8 cellular contexts compared by ENCODE assay signal in the genomic region with DNA sequence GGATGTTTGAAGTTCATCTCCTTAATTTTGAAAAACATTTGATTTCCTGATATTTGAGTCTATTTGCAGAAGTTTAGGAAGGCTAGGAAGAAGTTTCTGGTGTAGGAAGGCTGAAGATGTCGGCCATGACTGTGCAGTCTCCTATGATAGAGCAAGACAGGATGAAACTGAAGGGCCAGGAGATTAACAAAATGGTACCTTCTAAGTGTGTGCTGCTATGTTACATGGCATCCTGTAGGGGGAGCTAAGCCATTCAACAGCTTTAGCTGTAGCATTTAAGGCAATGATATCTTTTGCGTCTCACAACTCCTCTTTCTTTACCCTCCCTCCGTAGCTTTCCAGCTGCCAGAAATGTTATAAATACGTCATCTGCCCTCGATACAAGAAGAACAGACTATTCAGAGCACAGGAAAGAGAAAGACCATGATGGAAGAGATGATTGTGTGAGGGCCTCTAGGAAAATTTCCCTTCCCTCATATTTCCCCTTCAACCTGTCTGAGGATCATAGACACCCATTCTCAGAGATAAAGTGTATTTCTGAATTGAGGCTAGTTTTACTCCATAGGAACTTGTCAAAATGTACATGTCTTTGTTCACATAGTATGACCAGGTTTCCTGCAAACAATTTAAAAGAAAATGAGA.
DNase-seq lines count a peak whose midpoint lies in the region; ATAC-seq, FAIRE-seq and TF ChIP-seq lines count a peak whose summit lies in the region.

No MANE protein-coding gene starts in this region.

- TF ChIP-seq POLR2A in endothelial cell of umbilical vein (IDR thresholded peaks at IDR 0.05; ENCODE audit: low read depth, low read length): no peak
- TF ChIP-seq POLR2A in GM18505 (IDR thresholded peaks at IDR 0.05; ENCODE audit: borderline replicate concordance, extremely low read depth, insufficient read depth, insufficient read length): no peak
- no peak for TF ChIP-seq POLR2A in ovary (IDR thresholded peaks at IDR 0.05)

- H3K4me3 Mint-ChIP-seq in neural progenitor cell: no peak overlapping the region

- CTCF ChIA-PET in HEK293 (lab: Yijun Ruan, JAX): interaction anchor here (0.5 to 3.2 kb wide), 14 partner anchors 9 to 711 kb away, joined by 3 to 24 read pairs (median 4); no protein-coding TSS in a partner anchor
- CTCF ChIA-PET in endothelial cell of umbilical vein (lab: Charles Lee): interaction anchor here (0.6 to 3.9 kb wide), 29 partner anchors 8 to 909 kb away, joined by 3 to 190 read pairs (median 4); a partner anchor contains a TSS

- H3K36me3 Mint-ChIP-seq in neural progenitor cell: no peaks in the 10 kb centered on the region

- H3K36me3 ChIP-seq in HEK293 (ENCODE audit: control insufficient read depth in 2 of 2, insufficient read depth in 1 of 2, low read length in 2 of 2) (no peaks in the 10 kb centered on the region), endothelial cell of umbilical vein (ENCODE audit: control insufficient read depth in 2 of 2, extremely low read depth in 1 of 2, insufficient read depth in 2 of 2, low read length in 2 of 2) (no peaks in the 10 kb centered on the region), neural progenitor cell (no peaks in the 10 kb centered on the region), ovary (no peaks in the 10 kb centered on the region)

- no peak for TF ChIP-seq EP300 in ovary (IDR thresholded peaks at IDR 0.05)

- no peaks in the 10 kb centered on the region for H3K4me1 Mint-ChIP-seq in neural progenitor cell

- no TSS peak for BruUV-seq in endothelial cell of umbilical vein (replicated peaks; lab: Mats Ljungman, UMichigan)

- H3K27me3 ChIP-seq in endothelial cell of umbilical vein (ENCODE audit: control insufficient read depth in 2 of 2, insufficient read depth in 2 of 2, low read length in 2 of 2) (no peaks in the 10 kb centered on the region), neural progenitor cell (no peaks in the 10 kb centered on the region), ovary (no peaks in the 10 kb centered on the region)

- H3K9me3 Mint-ChIP-seq in neural progenitor cell: no peaks in the 10 kb centered on the region

- ATAC-seq in GM18505 (IDR thresholded peaks at IDR 0.05; ENCODE audit: unreplicated experiment): no peak
- ATAC-seq in GM19324 (IDR thresholded peaks at IDR 0.05; ENCODE audit: low FRiP score, unreplicated experiment): no peak

- WGBS in ovary, 3 donors: 85 to 88% (median 86%) methylated on average over 5 of the region's 5 CpGs

- H3K27ac Mint-ChIP-seq in neural progenitor cell: no peak overlapping the region

- H3K9me3 ChIP-seq in HEK293 (ENCODE audit: control insufficient read depth, insufficient read depth, low read depth, low read length): no peaks in the 10 kb centered on the region
- no peaks in the 10 kb centered on the region for H3K9me3 ChIP-seq in endothelial cell of umbilical vein (replicated peaks; ENCODE audit: control insufficient read depth, insufficient read depth, low read length)
- no peaks in the 10 kb centered on the region for H3K9me3 ChIP-seq in neural progenitor cell (ENCODE audit: low read depth)
- H3K9me3 ChIP-seq in ovary: no peaks in the 10 kb centered on the region

- DNase-seq in D341Med (ENCODE audit: low spot score) (peak; percentile 65), NOMO-1 treated with DMSO at 0.1 percent for 48 hours (lab: John Stamatoyannopoulos, UW; ENCODE audit: unreplicated experiment) (peak; percentile 31), endothelial cell of umbilical vein (ENCODE audit: low read depth, low spot score) (peak; percentile 28), neural progenitor cell (ENCODE audit: low spot score) (peak; percentile 76), ovary (no peak)

- no peaks in the 10 kb centered on the region for H3K9me1 ChIP-seq in endothelial cell of umbilical vein (replicated peaks; ENCODE audit: control insufficient read depth, extremely low read depth, insufficient read depth, low read length)

- H4K20me1 ChIP-seq in endothelial cell of umbilical vein (replicated peaks; ENCODE audit: control insufficient read depth, extremely low read depth, insufficient read depth, low read length) (no peaks in the 10 kb centered on the region), neural progenitor cell (ENCODE audit: low read depth) (no peaks in the 10 kb centered on the region)

- dilution Hi-C loops in endothelial cell of umbilical vein (cut with MboI; ENCODE audit: extremely low pct_ligation_motif_present, low sequenced_read_pairs): no loop called here

- H3K27me3 Mint-ChIP-seq in neural progenitor cell (ENCODE audit: insufficient read depth, low read depth): peaks cover 3% of the 10 kb centered on the region

- H2AFZ ChIP-seq in endothelial cell of umbilical vein (ENCODE audit: low read depth, low read length) (no peak overlapping the region), neural progenitor cell (replicated peaks) (peak overlapping the region; percentile 53)

- TF ChIP-seq CTCF in HEK293 (tag by site-specific recombination; IDR thresholded peaks at IDR 0.05) (peak; percentile 52), endothelial cell of umbilical vein (IDR thresholded peaks at IDR 0.05; ENCODE audit: extremely low read depth in 1 of 2, insufficient read depth in 1 of 2, low read depth in 1 of 2, low read length in 2 of 2) (peak; percentile 67 to 74), neural progenitor cell (IDR thresholded peaks at IDR 0.05) (peak; percentile 82), ovary (IDR thresholded peaks at IDR 0.05) (no peak)

- intact Hi-C loops in endothelial cell of umbilical vein (cut with micrococcal nuclease): loop anchor here (1.0 to 10.0 kb wide), 3 partner anchors 347 to 711 kb away; a partner anchor contains a TSS
- intact Hi-C loops in ovary (cut with DNase I): loop anchor here in 1 of 4 donors (10.0 kb wide), 1 partner anchor 147 kb away; no protein-coding TSS in a partner anchor

- H3K79me2 ChIP-seq in endothelial cell of umbilical vein (ENCODE audit: control insufficient read depth, insufficient read depth, low read length) (no peaks in the 10 kb centered on the region), neural progenitor cell (ENCODE audit: low read depth) (no peaks in the 10 kb centered on the region)

- POLR2A ChIA-PET in HEK293 (lab: Yijun Ruan, JAX): no interaction called here
- POLR2A ChIA-PET in endothelial cell of umbilical vein (lab: Charles Lee): interaction anchor here (0.6 kb wide), 1 partner anchor 711 kb away, joined by 10 read pairs; no protein-coding TSS in a partner anchor

- H3K9ac ChIP-seq in endothelial cell of umbilical vein (replicated peaks; ENCODE audit: extremely low read depth, insufficient read depth, low read length) (no peak overlapping the region), neural progenitor cell (no peak overlapping the region)

- H3K4me3 ChIP-seq in HEK293 (ENCODE audit: low read depth, low read length): no peak overlapping the region
- H3K4me3 ChIP-seq in endothelial cell of umbilical vein (replicated peaks in 1 of 3; ENCODE audit: insufficient read depth in 1 of 3, low read depth in 1 of 3, low read length in 3 of 3): no peak overlapping the region
- H3K4me3 ChIP-seq in neural progenitor cell: no peak overlapping the region
- H3K4me3 ChIP-seq in ovary: no peak overlapping the region

- H3K4me1 ChIP-seq in HEK293 (ENCODE audit: control insufficient read depth, insufficient read depth, low read length) (no peaks in the 10 kb centered on the region), endothelial cell of umbilical vein (ENCODE audit: control insufficient read depth, extremely low read depth, insufficient read depth, low read length) (no peaks in the 10 kb centered on the region), neural progenitor cell (no peaks in the 10 kb centered on the region), ovary (ENCODE audit: insufficient read depth) (no peaks in the 10 kb centered on the region)

- FAIRE-seq in endothelial cell of umbilical vein (lab: Jason Lieb, UNC): peak; percentile 60

- no peak overlapping the region for H3K27ac ChIP-seq in HEK293 (ENCODE audit: extremely low read depth, low read depth, low read length)
- H3K27ac ChIP-seq in endothelial cell of umbilical vein (ENCODE audit: insufficient read depth, low read depth, low read length): no peak overlapping the region
- no peak overlapping the region for H3K27ac ChIP-seq in neural progenitor cell
- no peak overlapping the region for H3K27ac ChIP-seq in ovary

- no peaks in the 10 kb centered on the region for H3F3A ChIP-seq in neural progenitor cell (ENCODE audit: low read depth)

- no peak overlapping the region for H3K4me2 ChIP-seq in endothelial cell of umbilical vein (ENCODE audit: insufficient read depth, low read length)
- H3K4me2 ChIP-seq in neural progenitor cell: no peak overlapping the region

TF ChIP-seq in HEK293, 187 proteins besides CTCF, POLR2A, EP300 and RAD21 (continues in another document):
- TF ChIP-seq ZNF654 (tag by site-specific recombination; IDR thresholded peaks at IDR 0.05; ENCODE audit: low read depth): peak; percentile 63

TF ChIP-seq in endothelial cell of umbilical vein, 7 proteins besides CTCF, POLR2A, EP300 and RAD21:
- TF ChIP-seq GATA2 (IDR thresholded peaks at IDR 0.05; ENCODE audit: insufficient read depth, insufficient read length, low read depth, low read length) (no peak), POLR2AphosphoS5 (IDR thresholded peaks at IDR 0.05; ENCODE audit: insufficient read depth, low read depth, low read length) (no peak), FOS (IDR thresholded peaks at IDR 0.05; ENCODE audit: borderline replicate concordance, insufficient read depth, low read length) (no peak), EZH2 (IDR thresholded peaks at IDR 0.05; ENCODE audit: borderline replicate concordance, low read depth, low read length, severe bottlenecking) (no peak), MYC (IDR thresholded peaks at IDR 0.05; ENCODE audit: low read depth, low read length) (no peak), JUN (IDR thresholded peaks at IDR 0.05; ENCODE audit: borderline replicate concordance, insufficient read depth, insufficient read length, low read depth) (no peak)
- TF ChIP-seq, protein P1, sequence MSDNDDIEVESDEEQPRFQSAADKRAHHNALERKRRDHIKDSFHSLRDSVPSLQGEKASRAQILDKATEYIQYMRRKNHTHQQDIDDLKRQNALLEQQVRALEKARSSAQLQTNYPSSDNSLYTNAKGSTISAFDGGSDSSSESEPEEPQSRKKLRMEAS (IDR thresholded peaks at IDR 0.05; ENCODE audit: insufficient read depth, insufficient read length): no peak

Comparison
In these comparisons a context has a peak if more than half of its experiments do, and no peak if none do; other contexts are left out.
1. DNase-seq: peak in D341Med (single experiment), NOMO-1 treated with DMSO at 0.1 percent for 48 hours (single experiment), endothelial cell of umbilical vein (single experiment) and neural progenitor cell (single experiment); none in ovary (0 of 5).
2. CTCF ChIP-seq: peak in HEK293 (single experiment), endothelial cell of umbilical vein (2 of 2) and neural progenitor cell (single experiment); none in ovary (0 of 3).